In the genomic region with DNA sequence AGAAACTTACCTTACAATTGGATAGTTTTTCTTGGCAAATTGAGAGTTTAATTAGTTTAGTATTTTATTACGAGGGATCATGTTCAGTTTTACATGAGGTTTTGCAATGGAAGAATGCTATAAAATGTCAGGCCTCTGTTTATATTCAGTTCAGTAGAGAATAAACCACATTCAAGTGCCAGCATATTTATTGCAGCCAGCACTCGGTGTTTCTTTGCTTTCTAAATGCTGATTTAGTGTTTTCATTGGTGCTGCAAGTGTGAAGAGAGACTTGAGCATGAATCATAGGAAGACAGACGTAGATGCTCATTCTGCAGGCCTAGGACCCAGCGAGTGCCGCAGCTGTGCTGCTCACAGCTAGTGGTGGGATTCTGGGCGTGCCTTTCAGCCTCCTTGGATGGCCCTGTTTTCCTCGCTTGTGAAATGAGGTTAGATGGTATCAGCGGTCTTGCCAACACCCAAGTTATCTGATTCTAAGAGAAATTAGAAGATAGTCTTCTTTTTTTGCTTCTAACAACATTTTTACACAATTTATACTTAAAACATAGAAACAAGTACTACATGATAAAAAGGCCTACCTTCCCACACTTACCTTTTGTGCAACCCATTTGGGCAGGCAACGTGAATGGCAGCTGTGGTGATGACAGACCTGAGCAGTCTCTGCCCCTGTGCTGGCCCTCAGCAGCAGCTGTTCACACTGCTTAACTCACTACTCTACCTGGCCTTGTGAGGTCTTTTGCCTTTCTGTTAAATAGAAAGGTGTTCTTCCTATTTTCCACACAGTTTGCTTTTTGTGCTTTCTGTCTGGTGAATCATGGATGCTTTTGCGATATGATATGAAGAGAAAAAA, we compare ENCODE assay signal across 8 cellular contexts. TPM values are rescaled to one million over a fixed set of nuclear protein-coding genes. Genes with fewer than 3 reads are reported as not detected.
DNase-seq lines count a peak whose midpoint lies in the region; ATAC-seq and TF ChIP-seq lines count a peak whose summit lies in the region.

No MANE protein-coding gene starts in this region.

- H3K4me3 Mint-ChIP-seq in memory B cell: no peak overlapping the region

- H3K9me3 Mint-ChIP-seq in memory B cell: no peaks in the 10 kb centered on the region

- 45 to 52% methylated on average over 10 of the region's 10 CpGs for WGBS in lower leg skin, 2 donors

- no peaks in the 10 kb centered on the region for H3K27me3 Mint-ChIP-seq in memory B cell

- ATAC-seq in memory B cell (ENCODE audit: low read depth) (no peak), GM19023 (IDR thresholded peaks at IDR 0.05; ENCODE audit: unreplicated experiment) (no peak)

- TF ChIP-seq CTCF in lower leg skin (IDR thresholded peaks at IDR 0.05): no peak

- H3K27ac Mint-ChIP-seq in memory B cell: peak overlapping the region; percentile 93

- intact Hi-C loops in lower leg skin (cut with DNase I; ENCODE audit: low total_unique reads): no loop called here

- peak; percentile 21 for DNase-seq in A172 (ENCODE audit: low spot score)
- peak; percentile 81 for DNase-seq in LHCN-M2 (ENCODE audit: low read depth)
- DNase-seq in activated effector memory CD4-positive, alpha-beta T cell treated with Interleukin-2 at 50 U/mL for 16 hours: peak; percentile 51
- no peak for DNase-seq in memory B cell (ENCODE audit: low spot score in 2 of 2)
- no peak for DNase-seq in midbrain (lab: John Stamatoyannopoulos, UW)
- no peak for DNase-seq in SKM-1 (lab: John Stamatoyannopoulos, UW; ENCODE audit: unreplicated experiment)
- DNase-seq in lower leg skin (ENCODE audit: low spot score in 2 of 2): no peak

- H3K4me3 ChIP-seq in lower leg skin (ENCODE audit: low read depth, poor library complexity, severe bottlenecking): no peak overlapping the region

- H3K4me1 Mint-ChIP-seq in memory B cell: peaks cover 57% of the 10 kb centered on the region

- no peak for TF ChIP-seq POLR2A in lower leg skin (IDR thresholded peaks at IDR 0.05)

- H3K36me3 Mint-ChIP-seq in memory B cell: peaks cover 12% of the 10 kb centered on the region

RNA-seq across cellular contexts. Expression of gene TNFAIP8, which starts 26.8 kb away (rescaled TPM):
- total RNA-seq in A172 (2014; rRNA removed; shearing (Covaris generic)): 13.7 and 18.0 TPM in 2 replicates
- total RNA-seq in LHCN-M2 (2014; rRNA removed) (25.6 and 26.5 TPM in 2 replicates), lower leg skin (10 to 100 TPM; 52.0 to 61.2 (median 54.7) TPM)
- polyA plus RNA-seq in LHCN-M2 (2012): 7.4 TPM

Comparison
In these comparisons a context has a peak if more than half of its experiments do, and no peak if none do; other contexts are left out.
1. DNase-seq: peak in A172 (single experiment), LHCN-M2 (single experiment) and activated effector memory CD4-positive, alpha-beta T cell treated with Interleukin-2 at 50 U/mL for 16 hours (single experiment); none in memory B cell (0 of 2), midbrain (single experiment), SKM-1 (single experiment) and lower leg skin (0 of 2).